Comparison of ENCODE assay signal across 26 cellular contexts in the genomic region with DNA sequence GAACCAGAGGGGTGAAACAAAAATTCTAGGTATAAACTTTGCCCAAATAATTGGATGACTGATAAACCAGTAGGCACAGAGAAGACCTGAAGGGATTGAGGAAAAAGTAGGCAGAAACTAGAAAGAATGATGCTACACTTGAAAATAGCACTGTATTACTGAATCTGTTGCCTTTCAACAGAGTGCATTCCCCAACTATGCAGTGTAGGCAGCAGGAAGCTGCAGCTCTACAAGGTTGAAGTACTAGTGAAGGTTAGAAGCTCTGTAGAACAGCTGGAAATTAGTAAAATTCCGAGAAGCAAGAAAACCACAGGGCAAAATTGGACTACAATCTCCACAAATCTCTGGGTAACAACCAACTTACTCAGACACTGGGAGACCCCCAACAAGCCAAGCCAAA.
"Had no signal": no experiment of that assay in that cellular context is flagged by ENCODE, and none has a peak within 500 bp of the region (broad histone marks: within the 10 kb centered on the region; RNA-seq: fewer than 3 reads in every experiment).

No MANE protein-coding gene starts in this region.

- H3K4me1 Mint-ChIP-seq: nephron had no signal

- DNase-seq: activated CD4-positive, alpha-beta T cell treated with anti-CD3 and anti-CD28 coated beads, Interleukin-2, amount 10 ng/mL, durations not matched to agents 7 days and 5 days; activated CD8-positive, alpha-beta memory T cell treated with anti-CD3 and anti-CD28 coated beads for 24 hours; activated CD8-positive, alpha-beta memory T cell treated with anti-CD3 and anti-CD28 coated beads, Interleukin-2, amount 50 U/mL, for 48 hours; activated gamma-delta T cell treated with Interleukin-2 at 50 U/mL for 16 hours; activated naive CD8-positive, alpha-beta T cell treated with anti-CD3 and anti-CD28 coated beads, Interleukin-2, amount 10 ng/mL, durations not matched to agents 7 days and 5 days; body of pancreas; caudate nucleus; colonic mucosa; foreskin keratinocyte; glutamatergic neuron; hippocampal formation; kidney; left lung; mesendoderm; posterior cingulate gyrus; retina; SK-N-SH; spleen; stimulated activated CD4-positive, alpha-beta T cell treated with anti-CD3 and anti-CD28 coated beads, Interleukin-4, amount 100 ng/mL, for 4 hours; stimulated activated naive CD4-positive, alpha-beta T cell treated with Interleukin-2 at 50 U/mL for 16 hours; substantia nigra; T-cell had no signal

- ATAC-seq: activated CD4-positive, CD25-positive, alpha-beta regulatory T cell treated with anti-CD3 and anti-CD28 coated beads, Interleukin-2, amount 50 U/mL, for 24 hours; body of pancreas; foreskin keratinocyte; left lung had no signal

- H3K4me3 Mint-ChIP-seq: activated CD4-positive, alpha-beta T cell treated with anti-CD3 and anti-CD28 coated beads, Interleukin-2, amount 10 ng/mL, durations not matched to agents 7 days and 5 days; activated naive CD8-positive, alpha-beta T cell treated with anti-CD3 and anti-CD28 coated beads, Interleukin-2, amount 10 ng/mL, durations not matched to agents 7 days and 5 days; nephron had no signal

- H3K27ac Mint-ChIP-seq: activated CD4-positive, alpha-beta T cell treated with anti-CD3 and anti-CD28 coated beads, Interleukin-2, amount 10 ng/mL, durations not matched to agents 7 days and 5 days; activated naive CD8-positive, alpha-beta T cell treated with anti-CD3 and anti-CD28 coated beads, Interleukin-2, amount 10 ng/mL, durations not matched to agents 7 days and 5 days; nephron had no signal

- H3K27me3 ChIP-seq: body of pancreas, colonic mucosa, foreskin keratinocyte, left lung, spleen, tibial nerve, vagina had no signal

- H3K4me3 ChIP-seq: body of pancreas, colonic mucosa, left lung, spleen, tibial nerve, vagina had no signal

- H3K9me3 ChIP-seq: colonic mucosa, vagina had no signal

- H3K36me3 ChIP-seq: colonic mucosa, vagina had no signal

- H3K4me1 ChIP-seq: colonic mucosa, foreskin keratinocyte had no signal

- H3K27ac ChIP-seq: body of pancreas, colonic mucosa, foreskin keratinocyte, left lung, spleen, tibial nerve, vagina had no signal

- H3K27me3 Mint-ChIP-seq: activated CD4-positive, alpha-beta T cell treated with anti-CD3 and anti-CD28 coated beads, Interleukin-2, amount 10 ng/mL, durations not matched to agents 7 days and 5 days; activated naive CD8-positive, alpha-beta T cell treated with anti-CD3 and anti-CD28 coated beads, Interleukin-2, amount 10 ng/mL, durations not matched to agents 7 days and 5 days; T-cell had no signal
